In the genomic region with DNA sequence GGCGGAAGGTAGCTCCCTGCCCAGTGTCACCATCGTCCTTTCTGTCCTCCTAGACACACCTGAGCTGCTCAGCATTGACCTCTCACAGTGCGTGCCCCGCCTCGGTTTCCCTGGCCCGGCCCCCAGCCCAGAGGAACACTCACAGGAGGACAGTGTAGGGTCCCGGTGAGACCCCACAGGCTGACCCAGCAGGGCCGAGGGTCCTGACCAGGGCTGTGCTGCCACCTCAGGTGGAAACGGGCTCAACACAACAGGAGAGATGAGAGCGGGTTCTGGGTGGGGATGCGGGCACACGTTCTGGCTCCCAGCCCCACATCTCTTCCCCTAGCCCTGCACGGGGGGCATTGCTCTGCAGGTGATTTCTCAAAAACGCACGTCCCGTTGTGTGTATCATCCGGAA, we compare ENCODE assay signal across 13 cellular contexts.
A peak's percentile ranks its signal among the peaks of the same experiment; 100 is the strongest.
DNase-seq lines count a peak whose midpoint lies in the region; ATAC-seq and TF ChIP-seq lines count a peak whose summit lies in the region.
"Had no signal": no experiment of that assay in that cellular context is flagged by ENCODE, and none has a peak within 500 bp of the region (broad histone marks: within the 10 kb centered on the region; RNA-seq: fewer than 3 reads in every experiment).

No MANE protein-coding gene starts in this region.

- TF ChIP-seq POLR2A in sigmoid colon (IDR thresholded peaks at IDR 0.05) = no peak

- ATAC-seq in RWPE2 (ENCODE audit: low read depth) = no peak
- ATAC-seq in HG02642 (IDR thresholded peaks at IDR 0.05; ENCODE audit: poor library complexity, unreplicated experiment) = no peak
- ATAC-seq: HCT116 had no signal

- no peak for TF ChIP-seq EP300 in sigmoid colon (IDR thresholded peaks at IDR 0.05)

- no peaks in the 10 kb centered on the region for H3K36me3 ChIP-seq in RWPE2 (ENCODE audit: low read depth)
- H3K36me3 ChIP-seq in sigmoid colon = no peaks in the 10 kb centered on the region
- H3K36me3 ChIP-seq: BLaER1 had no signal

- DNase-seq in activated CD4-positive, CD25-positive, alpha-beta regulatory T cell treated with anti-CD3 and anti-CD28 coated beads, Interleukin-2, amount 50 U/mL, for 72 hours = peak; percentile 2
- DNase-seq in activated CD4-positive, CD25-positive, alpha-beta regulatory T cell (lab: John Stamatoyannopoulos, UW) = no peak
- DNase-seq in RWPE2 (ENCODE audit: low spot score) (peak; percentile 22), mesenteric fat pad (ENCODE audit: low spot score) (peak; percentile 41), sigmoid colon (peak; percentile 50), NCI-H1417 (lab: John Stamatoyannopoulos, UW) (no peak), epidermal melanocyte (ENCODE audit: insufficient read length, low spot score) (no peak)
- DNase-seq: CD8-positive, alpha-beta memory T cell; GM23248 had no signal

- H3K27me3 ChIP-seq in RWPE2 (ENCODE audit: insufficient read depth, poor library complexity, severe bottlenecking) (no peaks in the 10 kb centered on the region), sigmoid colon (no peaks in the 10 kb centered on the region)
- H3K27me3 ChIP-seq: BLaER1 had no signal

- H3K4me3 ChIP-seq in RWPE2 (ENCODE audit: severe bottlenecking) (no peak overlapping the region), sigmoid colon (no peak overlapping the region)
- H3K4me3 ChIP-seq: BLaER1, GM23248 had no signal

- TF ChIP-seq CTCF in RWPE2 (IDR thresholded peaks at IDR 0.05; ENCODE audit: poor library complexity, severe bottlenecking) (no peak), sigmoid colon (IDR thresholded peaks at IDR 0.05) (no peak)

- 92 to 95% methylated on average over 17 of the region's 17 CpGs for WGBS in sigmoid colon, 2 donors

- H3K9me3 ChIP-seq in RWPE2 (ENCODE audit: severe bottlenecking) (no peaks in the 10 kb centered on the region), sigmoid colon (peaks cover 0 to 3% (median 0%) of the 10 kb centered on the region in 4 donors)

- H3K4me1 ChIP-seq in RWPE2 (ENCODE audit: insufficient read depth, poor library complexity, severe bottlenecking) = no peaks in the 10 kb centered on the region
- H3K4me1 ChIP-seq in sigmoid colon = no peaks in the 10 kb centered on the region

- intact Hi-C loops in sigmoid colon (cut with DNase I) = no loop called here

- H3K27ac ChIP-seq in RWPE2 (ENCODE audit: poor library complexity, severe bottlenecking) = no peak overlapping the region
- H3K27ac ChIP-seq in sigmoid colon = no peak overlapping the region
- H3K27ac ChIP-seq: 22Rv1, BLaER1, GM23248 had no signal

Comparison
In these comparisons a context has a peak if more than half of its experiments do, and no peak if none do; other contexts are left out.
1. DNase-seq: peak in activated CD4-positive, CD25-positive, alpha-beta regulatory T cell treated with anti-CD3 and anti-CD28 coated beads, Interleukin-2, amount 50 U/mL, for 72 hours (single experiment), RWPE2 (single experiment), mesenteric fat pad (single experiment) and sigmoid colon (single experiment); none in activated CD4-positive, CD25-positive, alpha-beta regulatory T cell (0 of 4), NCI-H1417 (0 of 3) and epidermal melanocyte (single experiment).